19 cellular contexts compared by ENCODE assay signal in the genomic region with DNA sequence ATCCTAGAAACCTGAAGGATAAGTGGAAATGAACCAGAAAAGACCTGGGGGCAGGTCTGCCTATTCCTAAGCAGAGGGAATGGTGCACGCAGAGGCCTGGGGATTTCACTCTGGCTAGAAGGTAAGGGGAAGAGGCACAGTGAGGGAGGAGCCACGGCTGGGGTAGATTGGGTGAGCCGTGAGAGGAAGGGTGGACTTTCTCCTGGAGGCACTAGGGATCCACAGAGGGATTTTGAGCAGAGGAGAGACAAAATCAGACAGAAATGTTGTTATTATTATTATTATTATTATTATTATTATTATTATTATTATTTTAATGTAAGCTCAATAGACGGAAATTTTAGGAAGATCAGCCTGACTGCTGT. TPM values are rescaled to one million over a fixed set of nuclear protein-coding genes. Genes with fewer than 3 reads are reported as not detected.
DNase-seq lines count a peak whose midpoint lies in the region; ATAC-seq, FAIRE-seq and TF ChIP-seq lines count a peak whose summit lies in the region.
"Had no signal": no experiment of that assay in that cellular context is flagged by ENCODE, and none has a peak within 500 bp of the region (broad histone marks: within the 10 kb centered on the region; RNA-seq: fewer than 3 reads in every experiment).

No MANE protein-coding gene starts in this region.

- H3K36me3 Mint-ChIP-seq in mesothelial cell of epicardium, result no peaks in the 10 kb centered on the region
- H3K36me3 Mint-ChIP-seq: CD4-positive, CD25-positive, alpha-beta regulatory T cell had no signal

- H3K14ac ChIP-seq in H1 (ENCODE audit: insufficient read length), result no peak overlapping the region

- no peaks in the 10 kb centered on the region for H3K9me2 ChIP-seq in DOHH2 (replicated peaks; ENCODE audit: control insufficient read depth, low read length)
- H3K9me2 ChIP-seq in PC-3 (replicated peaks; ENCODE audit: low read length), result no peaks in the 10 kb centered on the region

- no peaks in the 10 kb centered on the region for H4K20me1 ChIP-seq in DOHH2 (ENCODE audit: control insufficient read depth, insufficient read depth, low read depth, low read length)
- H4K20me1 ChIP-seq in PC-3 (ENCODE audit: low read length), result no peaks in the 10 kb centered on the region
- no peaks in the 10 kb centered on the region for H4K20me1 ChIP-seq in H1 (replicated peaks in 1 of 2; ENCODE audit: control insufficient read depth in 1 of 2, insufficient read depth in 2 of 2, low read length in 2 of 2)
- H4K20me1 ChIP-seq: BLaER1 treated with 17β-estradiol and CSF1 and Interleukin-3, amounts not matched to agents 10 nM and 100 nM had no signal

- H2BK120ac ChIP-seq in H1 (replicated peaks; ENCODE audit: low read depth, low read length), result no peak overlapping the region

- no peak overlapping the region for H4K91ac ChIP-seq in H1 (replicated peaks; ENCODE audit: insufficient read length, low read length)

- H2AK5ac ChIP-seq in H1 (ENCODE audit: low read depth, low read length), result no peak overlapping the region

- no peaks in the 10 kb centered on the region for H3K36me3 ChIP-seq in DOHH2 (ENCODE audit: control insufficient read depth, low read length)
- no peaks in the 10 kb centered on the region for H3K36me3 ChIP-seq in PC-3 (ENCODE audit: low read depth, low read length)
- no peaks in the 10 kb centered on the region for H3K36me3 ChIP-seq in H1 (ENCODE audit: control insufficient read depth in 2 of 4, insufficient read depth in 4 of 4, low read length in 3 of 4)
- H3K36me3 ChIP-seq in prostate gland, result no peaks in the 10 kb centered on the region
- H3K36me3 ChIP-seq: BLaER1 treated with 17β-estradiol and CSF1 and Interleukin-3, amounts not matched to agents 10 nM and 100 nM had no signal

- H3K27me3 ChIP-seq in DOHH2 (ENCODE audit: control insufficient read depth, low read length) (no peaks in the 10 kb centered on the region), PC-3 (ENCODE audit: low read length) (no peaks in the 10 kb centered on the region), H1 (replicated peaks in 1 of 4; ENCODE audit: control insufficient read depth in 3 of 4, extremely low read depth in 1 of 4, insufficient read depth in 3 of 4, low read length in 3 of 4) (peaks cover 3 to 17% (median 15%) of the 10 kb centered on the region in 4 experiments), prostate gland (replicated peaks; ENCODE audit: insufficient read depth) (peaks cover 10% of the 10 kb centered on the region)

- no peak overlapping the region for H3K56ac ChIP-seq in H1 (replicated peaks; ENCODE audit: insufficient read length, low read depth, low read length)

- no peak overlapping the region for H4K5ac ChIP-seq in H1 (ENCODE audit: insufficient read length, low read depth, low read length)

- no peak overlapping the region for H3K4ac ChIP-seq in H1 (replicated peaks; ENCODE audit: insufficient read length, low read depth, low read length)

- ATAC-seq in PC-3, result no peak
- ATAC-seq in HG02798 (IDR thresholded peaks at IDR 0.05; ENCODE audit: poor library complexity, unreplicated experiment), result no peak

- no peak overlapping the region for H3K27ac Mint-ChIP-seq in mesothelial cell of epicardium
- H3K27ac Mint-ChIP-seq: CD4-positive, CD25-positive, alpha-beta regulatory T cell; HFFc6 had no signal

- CTCF ChIA-PET in PC-3 (lab: Charles Lee) (no interaction called here), H1 (lab: Charles Lee; ENCODE audit: partially characterized antibody) (interaction anchor here (0.5 to 3.2 kb wide), 16 partner anchors 8 to 342 kb away, joined by 3 to 13 read pairs (median 5); no protein-coding TSS in a partner anchor)

- H3K23me2 ChIP-seq in H1 (ENCODE audit: low read depth, low read length), result peaks cover 7% of the 10 kb centered on the region; the same call in 1 of the 2 replicates

- no peak overlapping the region for H3K4me3 ChIP-seq in DOHH2 (ENCODE audit: low read length)
- no peak overlapping the region for H3K4me3 ChIP-seq in PC-3 (ENCODE audit: low read length)
- H3K4me3 ChIP-seq in H1 (ENCODE audit: extremely low read depth in 1 of 4, insufficient read depth in 2 of 4, low read depth in 3 of 4, low read length in 4 of 4), result no peak overlapping the region
- no peak overlapping the region for H3K4me3 ChIP-seq in prostate gland
- H3K4me3 ChIP-seq: BLaER1 treated with 17β-estradiol and CSF1 and Interleukin-3, amounts not matched to agents 10 nM and 100 nM; GM12878; GM23248 had no signal

- no peaks in the 10 kb centered on the region for H3K79me1 ChIP-seq in H1 (ENCODE audit: low read depth, low read length)

- H2BK20ac ChIP-seq in H1 (ENCODE audit: low read length), result no peak overlapping the region

- H2BK5ac ChIP-seq in H1 (ENCODE audit: low read depth, low read length), result no peak overlapping the region

- no peak for TF ChIP-seq EP300 in H1 (IDR thresholded peaks at IDR 0.05; ENCODE audit: borderline replicate concordance in 1 of 2, low read depth in 2 of 2, low read length in 2 of 2)

- no peak overlapping the region for H3K23ac ChIP-seq in H1 (ENCODE audit: insufficient read length)

- H3K27ac ChIP-seq in DOHH2 (ENCODE audit: low read depth, low read length), result no peak overlapping the region
- no peak overlapping the region for H3K27ac ChIP-seq in PC-3 (ENCODE audit: low read length)
- H3K27ac ChIP-seq in H1 (ENCODE audit: low read depth, low read length), result no peak overlapping the region
- no peak overlapping the region for H3K27ac ChIP-seq in prostate gland
- H3K27ac ChIP-seq: BLaER1 treated with 17β-estradiol and CSF1 and Interleukin-3, amounts not matched to agents 10 nM and 100 nM; GM23248 had no signal

- H3K4me1 ChIP-seq in DOHH2 (ENCODE audit: control insufficient read depth, low read length) (no peaks in the 10 kb centered on the region), PC-3 (ENCODE audit: insufficient read depth, low read length) (no peaks in the 10 kb centered on the region), H1 (replicated peaks in 1 of 4; ENCODE audit: control insufficient read depth in 3 of 4, insufficient read depth in 4 of 4, low read length in 3 of 4) (peaks cover 0 to 17% (median 10%) of the 10 kb centered on the region in 4 experiments; a peak in 6 of 7 replicates), prostate gland (replicated peaks) (no peaks in the 10 kb centered on the region)

- no peak overlapping the region for H2AFZ ChIP-seq in PC-3 (ENCODE audit: low read length)
- peak overlapping the region; percentile 81; the same call in 1 of the 2 replicates for H2AFZ ChIP-seq in H1 (ENCODE audit: low read length)
- H2AFZ ChIP-seq: GM23248 had no signal

- intact Hi-C loops in PC-3 (cut with micrococcal nuclease) (no loop called here), prostate gland (cut with DNase I) (no loop called here)

- no peak overlapping the region; the same call in 1 of the 2 replicates for H2BK15ac ChIP-seq in H1 (ENCODE audit: low read length)

- no peak overlapping the region for H4K8ac ChIP-seq in H1 (ENCODE audit: extremely low read depth, insufficient read depth, low read length)

- DNase-seq in AG20443 (ENCODE audit: low spot score) (peak; percentile 5), PC-3 (no peak), H1 (ENCODE audit: low read depth in 1 of 2, low spot score in 2 of 2) (no peak), prostate gland (ENCODE audit: low spot score) (no peak), mesothelial cell of epicardium (ENCODE audit: low spot score in 2 of 2, unreplicated experiment in 2 of 2) (no peak), AG08395 (ENCODE audit: low spot score) (no peak)
- DNase-seq: DMS 273 treated with DMSO at 0.1 percent for 48 hours, HFFc6, IMR-90 had no signal

- H3K79me2 ChIP-seq in DOHH2 (ENCODE audit: control insufficient read depth, low read length) (no peaks in the 10 kb centered on the region), PC-3 (ENCODE audit: low read length) (no peaks in the 10 kb centered on the region), H1 (ENCODE audit: control insufficient read depth in 1 of 2, insufficient read depth in 2 of 2, low read length in 2 of 2) (no peaks in the 10 kb centered on the region)

- H3K4me3 Mint-ChIP-seq in mesothelial cell of epicardium, result no peak overlapping the region
- H3K4me3 Mint-ChIP-seq: CD4-positive, CD25-positive, alpha-beta regulatory T cell; H9; HFFc6 had no signal

- TF ChIP-seq RAD21 in H1 (IDR thresholded peaks at IDR 0.05 in 1 of 2, conservative IDR thresholded peaks at IDR 0.05 in 1 of 2; ENCODE audit: low read depth in 2 of 2, low read length in 2 of 2), result no peak

- H3F3A ChIP-seq in DOHH2 (ENCODE audit: control insufficient read depth, insufficient read depth) (no peaks in the 10 kb centered on the region), PC-3 (ENCODE audit: low read length, unreplicated experiment) (no peaks in the 10 kb centered on the region)

- no peak for FAIRE-seq in H1 (lab: Jason Lieb, UNC)
- FAIRE-seq: A204.1, GM12878 had no signal

- H2BK12ac ChIP-seq in H1 (ENCODE audit: low read depth, low read length), result no peak overlapping the region

- no peak overlapping the region for H3K9ac ChIP-seq in PC-3 (ENCODE audit: low read length)
- no peak overlapping the region for H3K9ac ChIP-seq in H1 (replicated peaks in 1 of 4; ENCODE audit: extremely low read depth in 1 of 4, low read depth in 3 of 4, low read length in 3 of 4)
- H3K9ac ChIP-seq: BLaER1 treated with 17β-estradiol and CSF1 and Interleukin-3, amounts not matched to agents 10 nM and 100 nM; GM23248 had no signal

- H3K4me1 Mint-ChIP-seq in mesothelial cell of epicardium, result peaks cover 8% of the 10 kb centered on the region

- no peaks in the 10 kb centered on the region for H3K9me3 ChIP-seq in DOHH2 (ENCODE audit: control insufficient read depth, insufficient read depth, low read length)
- H3K9me3 ChIP-seq in PC-3 (ENCODE audit: low read length), result no peaks in the 10 kb centered on the region
- no peaks in the 10 kb centered on the region for H3K9me3 ChIP-seq in H1 (ENCODE audit: insufficient read depth in 2 of 2, low read depth in 1 of 2, low read length in 1 of 2)
- no peaks in the 10 kb centered on the region for H3K9me3 ChIP-seq in prostate gland

- peak; percentile 33 for TF ChIP-seq CTCF in DOHH2 (IDR thresholded peaks at IDR 0.05; ENCODE audit: low read depth, low read length, poor library complexity, severe bottlenecking)
- TF ChIP-seq CTCF in PC-3 (conservative IDR thresholded peaks at IDR 0.05; ENCODE audit: low read depth, low read length), result 0 out of 2 replicates have a peak, but pooled peaks have one; percentile 2
- no peak for TF ChIP-seq CTCF in H1 (IDR thresholded peaks at IDR 0.05; ENCODE audit: control extremely low read depth in 1 of 3, insufficient read depth in 1 of 3, low read depth in 1 of 3, low read length in 3 of 3)
- TF ChIP-seq CTCF in prostate gland (IDR thresholded peaks at IDR 0.05), result no peak
- TF ChIP-seq CTCF in mesothelial cell of epicardium (IDR thresholded peaks at IDR 0.05; ENCODE audit: unreplicated experiment), result no peak

- H3K27me3 Mint-ChIP-seq in mesothelial cell of epicardium (ENCODE audit: low read depth), result peaks cover 23% of the 10 kb centered on the region

- no peak overlapping the region for H3K4me2 ChIP-seq in DOHH2 (ENCODE audit: low read length)
- H3K4me2 ChIP-seq in PC-3 (ENCODE audit: low read length), result no peak overlapping the region
- no peak overlapping the region for H3K4me2 ChIP-seq in H1 (ENCODE audit: insufficient read depth in 1 of 2, low read depth in 2 of 2, low read length in 2 of 2)
- H3K4me2 ChIP-seq: BLaER1 treated with 17β-estradiol and CSF1 and Interleukin-3, amounts not matched to agents 10 nM and 100 nM had no signal

- no TSS peak for BruUV-seq in PC-3 (replicated peaks; lab: Mats Ljungman, UMichigan)

- WGBS in H1 (ENCODE audit: extremely low coverage in 1 of 2, insufficient coverage in 1 of 2, insufficient read length in 1 of 2, insufficient replicate concordance in 2 of 2, low coverage in 1 of 2, low lambda C conversion rate in 2 of 2, missing lambda C conversion rate in 1 of 2), 2 experiments, result 80% methylated on average over 4 of the region's 4 CpGs; no CpG with 5 or more reads in 1 of the 2 experiments
- 78% methylated on average over 4 of the region's 4 CpGs for WGBS in prostate gland

- no peak for TF ChIP-seq POLR2A in H1 (IDR thresholded peaks at IDR 0.05; ENCODE audit: control extremely low read depth in 1 of 2, low read depth in 2 of 2, low read length in 2 of 2)
- TF ChIP-seq POLR2A in prostate gland (IDR thresholded peaks at IDR 0.05), result no peak

- no peak overlapping the region for H3K18ac ChIP-seq in H1 (ENCODE audit: extremely low read depth, low read length)

- POLR2A ChIA-PET in PC-3 (lab: Charles Lee; ENCODE audit: unreplicated experiment) (no interaction called here), H1 (lab: Charles Lee; ENCODE audit: partially characterized antibody) (no interaction called here)

- no peaks in the 10 kb centered on the region for H3K9me3 Mint-ChIP-seq in mesothelial cell of epicardium
- H3K9me3 Mint-ChIP-seq: CD4-positive, CD25-positive, alpha-beta regulatory T cell had no signal

RNA-seq across cellular contexts. Expression of a gene that starts 3.0 kb away (rescaled TPM):
- total RNA-seq in PC-3 (2014; rRNA removed), result not detected in 2 replicates
- 1.1 and 1.4 TPM in 2 replicates for total RNA-seq in H1 (2021; fragmentation: NEBNext Ultra II Directional; extraction: Animal tissue kit (Norgen Biotek cat#: 25700))
- polyA plus RNA-seq in H1 (2011; rRNA removed), result 0.41 and 1.2 TPM in 2 replicates
- polyA plus RNA-seq in H1 (2011; cell fraction: cytosol; rRNA removed), result 0.97 TPM
- 6.4 TPM for polyA plus RNA-seq in H1 (2011; cell fraction: nucleus; rRNA removed)
- polyA plus RNA-seq in H1 (2012, experiment 1 of 2), result 0.18 to 1.4 TPM (median 0.68 TPM) in 4 replicates
- 0.13 TPM for polyA plus RNA-seq in H1 (2012, experiment 2 of 2)
- 0.36 TPM for polyA plus RNA-seq in H1 (2013, experiment 1 of 2)
- 0.42 TPM for polyA plus RNA-seq in H1 (2013, experiment 2 of 2)
- polyA minus RNA-seq in H1 (2011; rRNA and poly(A)+ RNA removed), result 0.32 and 2.0 TPM in 2 replicates
- 2.3 TPM for polyA minus RNA-seq in H1 (2011; cell fraction: cytosol; rRNA and poly(A)+ RNA removed)
- 4.8 TPM for polyA minus RNA-seq in H1 (2011; cell fraction: nucleus; rRNA and poly(A)+ RNA removed)
- 1 to 10 TPM; 1.0 to 4.0 TPM for total RNA-seq in prostate gland
- 0.62 to 0.78 TPM (median 0.63 TPM) in 3 replicates for total RNA-seq in mesothelial cell of epicardium
- total RNA-seq: CD4-positive, CD25-positive, alpha-beta regulatory T cell; G401; GM12878; GM23248; HFFc6; IMR-90 had no signal
- polyA plus RNA-seq: AG04450; CD4-positive, CD25-positive, alpha-beta regulatory T cell; GM12878; GM23248; IMR-90 had no signal

RNA-seq across cellular contexts. Expression of a gene that starts 32.0 kb away (rescaled TPM):
- 314 and 372 TPM in 2 replicates for total RNA-seq in PC-3 (2014; rRNA removed)
- total RNA-seq in H1 (2021; fragmentation: NEBNext Ultra II Directional; extraction: Animal tissue kit (Norgen Biotek cat#: 25700)), result 219 and 222 TPM in 2 replicates
- 213 and 357 TPM in 2 replicates for polyA plus RNA-seq in H1 (2011; rRNA removed)
- 297 TPM for polyA plus RNA-seq in H1 (2011; cell fraction: cytosol; rRNA removed)
- polyA plus RNA-seq in H1 (2011; cell fraction: nucleus; rRNA removed), result 129 TPM
- polyA plus RNA-seq in H1 (2012, experiment 1 of 2), result 339 to 357 TPM (median 351 TPM) in 4 replicates
- 227 TPM for polyA plus RNA-seq in H1 (2012, experiment 2 of 2)
- 173 TPM for polyA plus RNA-seq in H1 (2013, experiment 1 of 2)
- 175 TPM for polyA plus RNA-seq in H1 (2013, experiment 2 of 2)
- polyA minus RNA-seq in H1 (2011; rRNA and poly(A)+ RNA removed), result 273 and 298 TPM in 2 replicates
- polyA minus RNA-seq in H1 (2011; cell fraction: cytosol; rRNA and poly(A)+ RNA removed), result 106 TPM
- polyA minus RNA-seq in H1 (2011; cell fraction: nucleus; rRNA and poly(A)+ RNA removed), result 89.9 TPM
- 100 to 1,000 TPM; 150 to 158 TPM for total RNA-seq in prostate gland
- total RNA-seq in mesothelial cell of epicardium, result 137 to 142 TPM (median 139 TPM) in 3 replicates

RNA-seq across cellular contexts. Expression of a gene that starts 59.9 kb away (rescaled TPM):
- not detected in 2 replicates for total RNA-seq in PC-3 (2014; rRNA removed)
- 0.42 and 0.58 TPM in 2 replicates for total RNA-seq in H1 (2021; fragmentation: NEBNext Ultra II Directional; extraction: Animal tissue kit (Norgen Biotek cat#: 25700))
- polyA plus RNA-seq in H1 (2011; rRNA removed), result 0.29 and 0.74 TPM in 2 replicates
- polyA plus RNA-seq in H1 (2011; cell fraction: cytosol; rRNA removed), result 0.34 TPM
- polyA plus RNA-seq in H1 (2011; cell fraction: nucleus; rRNA removed), result 0.37 TPM
- polyA plus RNA-seq in H1 (2012, experiment 1 of 2), result 0.27 to 0.74 TPM (median 0.45 TPM) in 3 of 4 replicates, not detected in the other
- polyA plus RNA-seq in H1 (2012, experiment 2 of 2), result 0.16 TPM
- 0.22 TPM for polyA plus RNA-seq in H1 (2013, experiment 1 of 2)
- 0.17 TPM for polyA plus RNA-seq in H1 (2013, experiment 2 of 2)
- polyA minus RNA-seq in H1 (2011; rRNA and poly(A)+ RNA removed), result 0.47 and 0.90 TPM in 2 replicates
- polyA minus RNA-seq in H1 (2011; cell fraction: cytosol; rRNA and poly(A)+ RNA removed), result not detected
- 0.30 TPM for polyA minus RNA-seq in H1 (2011; cell fraction: nucleus; rRNA and poly(A)+ RNA removed)
- 10 to 100 TPM in 1 of 2 donors, not detected in 1; 88.4 TPM for total RNA-seq in prostate gland
- 0.25 TPM in 1 of 3 replicates, not detected in the others for total RNA-seq in mesothelial cell of epicardium
- total RNA-seq: CD4-positive, CD25-positive, alpha-beta regulatory T cell; GM23248; HFFc6; IMR-90 had no signal
- polyA plus RNA-seq: AG04450; CD4-positive, CD25-positive, alpha-beta regulatory T cell; GM23248; IMR-90 had no signal

Comparison
In these comparisons a context has a peak if more than half of its experiments do, and no peak if none do; other contexts are left out.
1. CTCF ChIP-seq: peak in DOHH2 (single experiment) and PC-3 (single experiment); none in H1 (0 of 3), prostate gland (0 of 4) and mesothelial cell of epicardium (single experiment).